12 cellular contexts compared by ENCODE assay signal in genomic region chr16:27458987-27459688, GRCh38. TPM values are rescaled to one million over a fixed set of nuclear protein-coding genes. Genes with fewer than 3 reads are reported as not detected.
"Had no signal": no experiment of that assay in that cellular context is flagged by ENCODE, and none has a peak within 500 bp of the region (broad histone marks: within the 10 kb centered on the region; RNA-seq: fewer than 3 reads in every experiment).

No MANE protein-coding gene starts in this region.

- H3K27ac Mint-ChIP-seq: stimulated activated memory B cell treated with anti-CD40 and anti-IgM and Interleukin-4, amounts not matched to agents 10 μg/mL and 1 μg/mL and 100 μg/mL, for 72 hours had no signal

- H3K4me3 ChIP-seq: gastroesophageal sphincter, right atrium auricular region, smooth muscle cell, transverse colon had no signal

- H3K4me1 ChIP-seq: transverse colon had no signal

- H3K27me3 ChIP-seq: gastroesophageal sphincter, right atrium auricular region, transverse colon had no signal

- H3K27ac ChIP-seq: neutrophil, right atrium auricular region, transverse colon had no signal

- H3K9me3 Mint-ChIP-seq: stimulated activated memory B cell treated with anti-CD40 and anti-IgM and Interleukin-4, amounts not matched to agents 10 μg/mL and 1 μg/mL and 100 μg/mL, for 72 hours; T-helper 2 cell treated with Interferon-gamma antibody and Interleukin-4, amounts not matched to agents 5 μg/mL and 100 μg/mL, for 36 hours had no signal

- DNase-seq: activated CD4-positive, alpha-beta T cell treated with anti-CD3 and anti-CD28 coated beads, Interleukin-2, amount 50 U/mL, for 4 hours; cortex of kidney; effector memory CD4-positive, alpha-beta T cell; kidney glomerular epithelial cell; transverse colon had no signal

- ATAC-seq: activated CD4-positive, CD25-positive, alpha-beta regulatory T cell treated with anti-CD3 and anti-CD28 coated beads, Interleukin-2, amount 50 U/mL, for 24 hours; gastroesophageal sphincter; stimulated activated memory B cell treated with anti-CD40 and anti-IgM and Interleukin-4, amounts not matched to agents 10 μg/mL and 1 μg/mL and 100 μg/mL, for 72 hours had no signal

- H3K27me3 Mint-ChIP-seq: stimulated activated memory B cell treated with anti-CD40 and anti-IgM and Interleukin-4, amounts not matched to agents 10 μg/mL and 1 μg/mL and 100 μg/mL, for 72 hours had no signal

- H3K4me3 Mint-ChIP-seq: stimulated activated memory B cell treated with anti-CD40 and anti-IgM and Interleukin-4, amounts not matched to agents 10 μg/mL and 1 μg/mL and 100 μg/mL, for 72 hours; T-helper 2 cell treated with Interferon-gamma antibody and Interleukin-4, amounts not matched to agents 5 μg/mL and 100 μg/mL, for 36 hours had no signal

- H3K9me3 ChIP-seq: gastroesophageal sphincter, neutrophil, right atrium auricular region, transverse colon had no signal

RNA-seq across cellular contexts. Expression of gene IL21R, which starts 57.2 kb away (rescaled TPM):
- total RNA-seq: smooth muscle cell had no signal
- polyA plus RNA-seq: smooth muscle cell had no signal
